Comparison of ENCODE assay signal across 23 cellular contexts in the genomic region with DNA sequence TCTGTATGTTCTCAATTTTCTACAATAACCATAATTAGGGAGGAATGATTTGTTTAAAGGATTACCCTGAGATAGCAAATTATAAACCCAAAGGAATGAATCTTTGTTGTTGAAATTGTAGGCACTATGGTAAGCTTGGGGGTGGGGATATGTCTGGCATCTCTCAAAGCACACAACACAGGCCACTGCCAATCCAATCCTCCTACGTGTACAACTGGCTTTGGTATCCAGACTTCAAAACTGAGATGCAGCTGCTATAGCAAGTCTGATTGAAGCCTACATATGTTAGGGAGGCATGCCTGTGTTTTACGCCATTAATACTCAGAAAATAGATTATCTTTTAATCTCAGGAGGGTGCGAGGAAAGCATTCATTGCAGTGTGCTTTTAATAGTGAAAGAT.
"Had no signal": no experiment of that assay in that cellular context is flagged by ENCODE, and none has a peak within 500 bp of the region (broad histone marks: within the 10 kb centered on the region; RNA-seq: fewer than 3 reads in every experiment).

No MANE protein-coding gene starts in this region.

- H3K27me3 ChIP-seq: esophagus muscularis mucosa, foreskin keratinocyte, gastrocnemius medialis had no signal

- H3K27ac ChIP-seq: esophagus muscularis mucosa, foreskin keratinocyte, gastrocnemius medialis had no signal

- H3K36me3 ChIP-seq: esophagus muscularis mucosa, gastrocnemius medialis had no signal

- DNase-seq: activated CD4-positive, alpha-beta memory T cell treated with anti-CD3 and anti-CD28 coated beads for 36 hours; activated CD4-positive, alpha-beta T cell treated with anti-CD3 and anti-CD28 coated beads for 36 hours; activated CD4-positive, alpha-beta T cell treated with anti-CD3 and anti-CD28 coated beads, Interleukin-2, amount 10 ng/mL, durations not matched to agents 24 days and 14 days; activated CD4-positive, CD25-positive, alpha-beta regulatory T cell; activated CD4-positive, CD25-positive, alpha-beta regulatory T cell treated with anti-CD3 and anti-CD28 coated beads, Interleukin-2, amount 50 U/mL, for 72 hours; activated CD8-positive, alpha-beta memory T cell treated with anti-CD3 and anti-CD28 coated beads, Interleukin-2, amount 10 ng/mL, durations not matched to agents 7 days and 5 days; activated CD8-positive, alpha-beta memory T cell treated with anti-CD3 and anti-CD28 coated beads, Interleukin-2, amount 50 U/mL, for 4 hours; activated CD8-positive, alpha-beta T cell treated with anti-CD3 and anti-CD28 coated beads, Interleukin-2, amount 10 ng/mL, durations not matched to agents 7 days and 5 days; activated gamma-delta T cell; activated naive CD4-positive, alpha-beta T cell treated with anti-CD3 and anti-CD28 coated beads, Interleukin-2, amount 50 U/mL, for 16 hours; activated naive CD4-positive, alpha-beta T cell treated with Interleukin-2 at 50 U/mL for 16 hours; activated T-cell treated with anti-CD3 and anti-CD28 coated beads, Interleukin-2, amount 50 U/mL, for 1 hour; activated T-cell treated with anti-CD3 and anti-CD28 coated beads, Interleukin-2, amount 50 U/mL, for 72 hours; amniotic stem cell; caudate nucleus; cortex of kidney; dermis blood vessel endothelial cell; effector CD4-positive, alpha-beta T cell; effector memory CD8-positive, alpha-beta T cell; foreskin keratinocyte; gastrocnemius medialis; T-helper 2 cell had no signal

- H3K4me3 ChIP-seq: esophagus muscularis mucosa, gastrocnemius medialis had no signal

- H3K9me3 ChIP-seq: esophagus muscularis mucosa, gastrocnemius medialis had no signal
